1 cellular context compared by ENCODE assay signal in genomic region chr9:92877531-92878430, GRCh38.
TF ChIP-seq lines count a peak whose summit lies in the region.

Gene ZNF484 (minus strand): TSS chr9:92878038. CDS start chr9:92875029, 3,009 bp downstream.

TF ChIP-seq in K562, 482 proteins besides CTCF, POLR2A, EP300 and RAD21 (continued from another document):
- TF ChIP-seq MLLT1 (IDR thresholded peaks at IDR 0.05): peak in 1 of 2 experiments; percentile 64; a peak in 1 of 4 replicates
